ENCODE assay signal across 16 cellular contexts in genomic region chr1:64839732-64840405, GRCh38.
"Had no signal": no experiment of that assay in that cellular context is flagged by ENCODE, and none has a peak within 500 bp of the region (broad histone marks: within the 10 kb centered on the region; RNA-seq: fewer than 3 reads in every experiment).

No MANE protein-coding gene starts in this region.

- H3K27ac ChIP-seq: body of pancreas, coronary artery, esophagus squamous epithelium, right lobe of liver, thoracic aorta, upper lobe of left lung had no signal

- H3K4me3 ChIP-seq: body of pancreas, coronary artery, esophagus squamous epithelium, lung, right lobe of liver, thoracic aorta, upper lobe of left lung had no signal

- ATAC-seq: activated CD4-positive, alpha-beta T cell treated with anti-CD3 and anti-CD28 coated beads for 36 hours; body of pancreas; left cardiac atrium; stimulated activated memory B cell treated with anti-CD40 and anti-IgM and Interleukin-4, amounts not matched to agents 10 μg/mL and 1 μg/mL and 100 μg/mL, for 72 hours had no signal

- H3K9me3 Mint-ChIP-seq: activated naive CD4-positive, alpha-beta T cell treated with anti-CD3 and anti-CD28 coated beads for 36 hours; mesothelial cell of epicardium; stimulated activated memory B cell treated with anti-CD40 and anti-IgM and Interleukin-4, amounts not matched to agents 10 μg/mL and 1 μg/mL and 100 μg/mL, for 72 hours; T-helper 2 cell treated with Interferon-gamma antibody and Interleukin-4, amounts not matched to agents 5 μg/mL and 100 μg/mL, for 36 hours had no signal

- H3K27me3 ChIP-seq: body of pancreas, esophagus squamous epithelium, right lobe of liver, upper lobe of left lung had no signal

- H3K4me1 Mint-ChIP-seq: mesothelial cell of epicardium had no signal

- DNase-seq: activated CD4-positive, alpha-beta T cell treated with anti-CD3 and anti-CD28 coated beads for 36 hours; activated CD4-positive, alpha-beta T cell treated with anti-CD3 and anti-CD28 coated beads, Interleukin-2, amount 50 U/mL, for 48 hours; activated naive CD4-positive, alpha-beta T cell treated with anti-CD3 and anti-CD28 coated beads for 36 hours; body of pancreas; effector CD4-positive, alpha-beta T cell; esophagus squamous epithelium; left cardiac atrium; right lobe of liver; stimulated activated CD4-positive, alpha-beta T cell treated with anti-CD3 and anti-CD28 coated beads, Interleukin-4, amount 100 ng/mL, for 24 hours; upper lobe of left lung had no signal

- H3K4me1 ChIP-seq: body of pancreas, right lobe of liver had no signal

- H3K27me3 Mint-ChIP-seq: activated CD4-positive, alpha-beta T cell treated with anti-CD3 and anti-CD28 coated beads for 36 hours; stimulated activated memory B cell treated with anti-CD40 and anti-IgM and Interleukin-4, amounts not matched to agents 10 μg/mL and 1 μg/mL and 100 μg/mL, for 72 hours had no signal

- H3K9me3 ChIP-seq: body of pancreas, esophagus squamous epithelium, right lobe of liver, thoracic aorta, upper lobe of left lung had no signal

- H3K4me3 Mint-ChIP-seq: activated CD4-positive, alpha-beta T cell treated with anti-CD3 and anti-CD28 coated beads for 36 hours; activated naive CD4-positive, alpha-beta T cell treated with anti-CD3 and anti-CD28 coated beads for 36 hours; mesothelial cell of epicardium; stimulated activated memory B cell treated with anti-CD40 and anti-IgM and Interleukin-4, amounts not matched to agents 10 μg/mL and 1 μg/mL and 100 μg/mL, for 72 hours; T-helper 2 cell treated with Interferon-gamma antibody and Interleukin-4, amounts not matched to agents 5 μg/mL and 100 μg/mL, for 36 hours had no signal

- H3K27ac Mint-ChIP-seq: activated CD4-positive, alpha-beta T cell treated with anti-CD3 and anti-CD28 coated beads for 36 hours; activated naive CD4-positive, alpha-beta T cell treated with anti-CD3 and anti-CD28 coated beads for 36 hours; mesothelial cell of epicardium; stimulated activated memory B cell treated with anti-CD40 and anti-IgM and Interleukin-4, amounts not matched to agents 10 μg/mL and 1 μg/mL and 100 μg/mL, for 72 hours; T-helper 2 cell treated with Interferon-gamma antibody and Interleukin-4, amounts not matched to agents 5 μg/mL and 100 μg/mL, for 36 hours had no signal
